Comparison of ENCODE assay signal across 10 cellular contexts in genomic region chr16:17749706-17750105, GRCh38.
"Had no signal": no experiment of that assay in that cellular context is flagged by ENCODE, and none has a peak within 500 bp of the region (broad histone marks: within the 10 kb centered on the region; RNA-seq: fewer than 3 reads in every experiment).

No MANE protein-coding gene starts in this region.

- H3K27ac Mint-ChIP-seq: GM23338, HFFc6 had no signal

- H3K36me3 ChIP-seq: HAP-1 had no signal

- H3K9me3 ChIP-seq: HAP-1 had no signal

- H3K4me3 Mint-ChIP-seq: GM23338, H9, HFFc6 had no signal

- FAIRE-seq: H54 had no signal

- H3K27ac ChIP-seq: GM23248 had no signal

- H2AFZ ChIP-seq: GM23248, GM23338 had no signal

- H3K4me3 ChIP-seq: GM23248, GM23338, HAP-1 had no signal

- DNase-seq: GM23248, GOT3, H7, H9, HCEC 1CT, HFFc6 had no signal

- H3K4me1 ChIP-seq: HAP-1 had no signal

- H3K9ac ChIP-seq: GM23248 had no signal

- H3K4me2 ChIP-seq: GM23338 had no signal

- ATAC-seq: GM23338, HCT116 had no signal

- H3K9me3 Mint-ChIP-seq: HFFc6 had no signal
